In the genomic region with DNA sequence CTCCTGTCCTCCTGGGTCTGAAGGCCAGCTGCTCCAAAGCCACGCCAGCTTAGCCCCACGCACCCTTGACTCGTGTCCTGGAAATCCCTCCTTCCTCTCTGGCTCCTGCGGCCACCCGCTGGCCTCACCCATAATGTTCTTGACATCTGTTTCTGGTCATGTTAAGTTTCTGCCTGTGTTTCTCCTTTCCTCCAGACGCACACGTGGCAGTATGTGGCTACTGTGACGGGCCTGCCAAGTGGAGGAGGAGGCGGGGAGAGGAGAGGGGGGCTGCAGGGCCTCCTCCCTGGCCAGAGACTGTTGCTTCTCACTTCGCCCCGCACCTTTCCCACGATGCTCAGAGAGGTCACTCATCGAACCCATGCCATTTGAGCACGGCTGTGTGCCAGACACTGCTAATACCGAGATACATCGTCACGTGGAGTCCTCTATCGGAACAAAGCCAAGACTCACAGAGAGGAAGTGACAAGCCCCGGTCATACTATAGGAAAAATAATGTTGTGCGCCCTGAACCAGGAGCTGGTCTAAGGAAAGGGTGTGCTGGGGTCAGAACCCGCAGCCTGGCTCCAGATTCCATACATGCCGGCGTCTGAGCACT, we compare ENCODE assay signal across 9 cellular contexts. TPM values are rescaled to one million over a fixed set of nuclear protein-coding genes. Genes with fewer than 3 reads are reported as not detected.
DNase-seq lines count a peak whose midpoint lies in the region; ATAC-seq and TF ChIP-seq lines count a peak whose summit lies in the region.
"Had no signal": no experiment of that assay in that cellular context is flagged by ENCODE, and none has a peak within 500 bp of the region (broad histone marks: within the 10 kb centered on the region; RNA-seq: fewer than 3 reads in every experiment).

No MANE protein-coding gene starts in this region.

- DNase-seq in activated T-cell treated with anti-CD3 and anti-CD28 coated beads, Interleukin-2, amount 50 U/mL, for 24 hours = peak; percentile 49
- no peak for DNase-seq in activated T-cell treated with anti-CD3 and anti-CD28 coated beads, Interleukin-2, amount 50 U/mL, for 48 hours
- DNase-seq in chondrocyte (ENCODE audit: low spot score) (peak; percentile 75), mesothelial cell of epicardium (ENCODE audit: low spot score in 2 of 2, unreplicated experiment in 2 of 2) (no peak), uterus (peak; percentile 68 to 75), NCI-H2196 (lab: John Stamatoyannopoulos, UW; ENCODE audit: unreplicated experiment) (no peak), 8988T (no peak)

- H3K4me1 ChIP-seq in uterus = peaks cover 3 to 29% of the 10 kb centered on the region in 2 donors

- TF ChIP-seq CTCF in chondrocyte (IDR thresholded peaks at IDR 0.05) (no peak), mesothelial cell of epicardium (IDR thresholded peaks at IDR 0.05; ENCODE audit: unreplicated experiment) (no peak), uterus (IDR thresholded peaks at IDR 0.05) (peak in 2 of 4 experiments; percentile 8 to 20)

- H3K4me3 ChIP-seq in uterus = no peak overlapping the region
- H3K4me3 ChIP-seq: SJSA1 had no signal

- H3K4me3 Mint-ChIP-seq in activated T-cell treated with anti-CD3 and anti-CD28 coated beads, Interleukin-2, amount 50 U/mL, for 24 hours = no peak overlapping the region
- H3K4me3 Mint-ChIP-seq in chondrocyte (ENCODE audit: unreplicated experiment) (peak overlapping the region; percentile 32), mesothelial cell of epicardium (peak overlapping the region; percentile 5)

- H3K36me3 ChIP-seq in uterus = no peaks in the 10 kb centered on the region
- H3K36me3 ChIP-seq: SJSA1 had no signal

- intact Hi-C loops in uterus (cut with DNase I; ENCODE audit: low total_unique reads) = no loop called here

- H3K4me1 Mint-ChIP-seq in activated T-cell treated with anti-CD3 and anti-CD28 coated beads, Interleukin-2, amount 50 U/mL, for 24 hours (ENCODE audit: low read depth) = peaks cover 19% of the 10 kb centered on the region
- H3K4me1 Mint-ChIP-seq in chondrocyte (ENCODE audit: low read depth) (peaks cover 35% of the 10 kb centered on the region), mesothelial cell of epicardium (peaks cover 35% of the 10 kb centered on the region)

- no peak for TF ChIP-seq POLR2A in uterus (IDR thresholded peaks at IDR 0.05)

- H3K9me3 ChIP-seq in uterus = no peaks in the 10 kb centered on the region
- H3K9me3 ChIP-seq: SJSA1 had no signal

- peak overlapping the region; percentile 67 for H3K27ac Mint-ChIP-seq in activated T-cell treated with anti-CD3 and anti-CD28 coated beads, Interleukin-2, amount 50 U/mL, for 24 hours
- H3K27ac Mint-ChIP-seq in chondrocyte (ENCODE audit: unreplicated experiment) = peak overlapping the region; percentile 94
- peak overlapping the region; percentile 92 for H3K27ac Mint-ChIP-seq in mesothelial cell of epicardium

- no peaks in the 10 kb centered on the region for H3K36me3 Mint-ChIP-seq in activated T-cell treated with anti-CD3 and anti-CD28 coated beads, Interleukin-2, amount 50 U/mL, for 24 hours (ENCODE audit: low read depth)
- no peaks in the 10 kb centered on the region for H3K36me3 Mint-ChIP-seq in chondrocyte (ENCODE audit: low read depth)
- peaks cover 4% of the 10 kb centered on the region for H3K36me3 Mint-ChIP-seq in mesothelial cell of epicardium

- peak overlapping the region; percentile 51 to 67 for H3K27ac ChIP-seq in uterus
- H3K27ac ChIP-seq: SJSA1 had no signal

- no peaks in the 10 kb centered on the region for H3K27me3 Mint-ChIP-seq in activated T-cell treated with anti-CD3 and anti-CD28 coated beads, Interleukin-2, amount 50 U/mL, for 24 hours
- peaks cover 7% of the 10 kb centered on the region for H3K27me3 Mint-ChIP-seq in chondrocyte (ENCODE audit: low read depth)
- no peaks in the 10 kb centered on the region for H3K27me3 Mint-ChIP-seq in mesothelial cell of epicardium (ENCODE audit: low read depth)

- no peaks in the 10 kb centered on the region for H3K9me3 Mint-ChIP-seq in activated T-cell treated with anti-CD3 and anti-CD28 coated beads, Interleukin-2, amount 50 U/mL, for 24 hours
- H3K9me3 Mint-ChIP-seq in chondrocyte (ENCODE audit: low read depth) = no peaks in the 10 kb centered on the region
- no peaks in the 10 kb centered on the region for H3K9me3 Mint-ChIP-seq in mesothelial cell of epicardium

- ATAC-seq in HG03520 (IDR thresholded peaks at IDR 0.05; ENCODE audit: unreplicated experiment) = no peak

- no peaks in the 10 kb centered on the region for H3K27me3 ChIP-seq in uterus

RNA-seq across cellular contexts. Expression of a gene that starts 11.5 kb away (rescaled TPM):
- total RNA-seq in chondrocyte (11.3 to 27.7 TPM (median 14.6 TPM) in 3 replicates), mesothelial cell of epicardium (51.8 to 58.3 TPM (median 54.1 TPM) in 3 replicates), uterus (10 to 100 TPM in 1 of 4 donors, 1 to 10 TPM in 2, under 1 TPM in 1; 0.29 to 16.0 (median 3.1) TPM)

RNA-seq across cellular contexts. Expression of a gene that starts 26.8 kb away (rescaled TPM):
- total RNA-seq in chondrocyte (0.37 TPM in 1 of 3 replicates, not detected in the others), mesothelial cell of epicardium (1.6 to 2.1 TPM (median 1.7 TPM) in 3 replicates), uterus (1 to 10 TPM in 1 of 4 donors, under 1 TPM in 1, not detected in 2; 0.48 to 1.6 TPM)
- total RNA-seq: SJSA1 had no signal

RNA-seq across cellular contexts. Expression of a gene that starts 35.7 kb away (rescaled TPM):
- total RNA-seq in chondrocyte = not detected in 3 replicates
- total RNA-seq in mesothelial cell of epicardium = 0.61 to 0.82 TPM (median 0.69 TPM) in 3 replicates
- total RNA-seq in uterus = 1 to 10 TPM in 2 of 4 donors, under 1 TPM in 1, not detected in 1; under 0.01 to 5.8 (median 3.1) TPM
- total RNA-seq: SJSA1 had no signal

Comparison
In these comparisons a context has a peak if more than half of its experiments do, and no peak if none do; other contexts are left out.
1. DNase-seq: peak in activated T-cell treated with anti-CD3 and anti-CD28 coated beads, Interleukin-2, amount 50 U/mL, for 24 hours (single experiment), chondrocyte (single experiment) and uterus (2 of 2); none in activated T-cell treated with anti-CD3 and anti-CD28 coated beads, Interleukin-2, amount 50 U/mL, for 48 hours (0 of 2), mesothelial cell of epicardium (0 of 2), NCI-H2196 (single experiment) and 8988T (single experiment).
2. Peak in every context shown above with its lines, with median percentiles within 50 percentile points of each other: H3K27ac Mint-ChIP-seq.